ENCODE assay signal across 26 cellular contexts in genomic region chr18:13110559-13110958, GRCh38.
"Had no signal": no experiment of that assay in that cellular context is flagged by ENCODE, and none has a peak within 500 bp of the region (broad histone marks: within the 10 kb centered on the region; RNA-seq: fewer than 3 reads in every experiment).

No MANE protein-coding gene starts in this region.

- H3K4me1 Mint-ChIP-seq: stimulated activated naive B cell treated with anti-CD40 and anti-IgM and Interleukin-4, amounts not matched to agents 10 μg/mL and 1 μg/mL and 100 μg/mL, for 72 hours; WTC11 had no signal

- H2AFZ ChIP-seq: hepatocyte, neural progenitor cell had no signal

- H3K27ac ChIP-seq: epithelial cell of prostate, esophagus squamous epithelium, hepatocyte, lower lobe of right lung, neural progenitor cell, suprapubic skin, tibial nerve had no signal

- H3K27me3 ChIP-seq: esophagus squamous epithelium, hepatocyte, neural progenitor cell, suprapubic skin, tibial nerve had no signal

- H3K4me3 ChIP-seq: esophagus squamous epithelium, hepatocyte, lower lobe of right lung, neural progenitor cell, suprapubic skin, tibial nerve had no signal

- H3K27me3 Mint-ChIP-seq: activated CD4-positive, alpha-beta T cell treated with anti-CD3 and anti-CD28 coated beads, Interleukin-2, amount 10 ng/mL, durations not matched to agents 7 days and 5 days; activated CD8-positive, alpha-beta T cell treated with anti-CD3 and anti-CD28 coated beads for 36 hours; stimulated activated naive B cell treated with anti-CD40 and anti-IgM and Interleukin-4, amounts not matched to agents 10 μg/mL and 1 μg/mL and 100 μg/mL, for 72 hours had no signal

- H3K4me2 ChIP-seq: hepatocyte, neural progenitor cell had no signal

- ATAC-seq: activated CD8-positive, alpha-beta T cell treated with anti-CD3 and anti-CD28 coated beads for 36 hours; left colon; lower lobe of right lung; natural killer cell; SK-N-SH treated with all-trans-retinoic acid at 6 μM for 48 hours; stimulated activated naive B cell treated with anti-CD40 and anti-IgM and Interleukin-4, amounts not matched to agents 10 μg/mL and 1 μg/mL and 100 μg/mL, for 72 hours; WTC11 had no signal

- H3K9me3 Mint-ChIP-seq: activated CD8-positive, alpha-beta T cell treated with anti-CD3 and anti-CD28 coated beads for 36 hours; activated naive CD4-positive, alpha-beta T cell treated with anti-CD3 and anti-CD28 coated beads, Interleukin-2, amount 50 U/mL, for 72 hours had no signal

- H3K9me3 ChIP-seq: esophagus squamous epithelium, lower lobe of right lung, suprapubic skin, tibial nerve had no signal

- H3K79me2 ChIP-seq: hepatocyte had no signal

- H3K27ac Mint-ChIP-seq: activated CD4-positive, alpha-beta T cell treated with anti-CD3 and anti-CD28 coated beads, Interleukin-2, amount 10 ng/mL, durations not matched to agents 7 days and 5 days; activated CD8-positive, alpha-beta T cell treated with anti-CD3 and anti-CD28 coated beads for 36 hours; natural killer cell; neural progenitor cell; stimulated activated naive B cell treated with anti-CD40 and anti-IgM and Interleukin-4, amounts not matched to agents 10 μg/mL and 1 μg/mL and 100 μg/mL, for 72 hours; WTC11 had no signal

- H3K4me1 ChIP-seq: esophagus squamous epithelium, lower lobe of right lung, suprapubic skin, tibial nerve had no signal

- DNase-seq: activated CD4-positive, alpha-beta T cell treated with anti-CD3 and anti-CD28 coated beads for 1 hour; activated CD4-positive, alpha-beta T cell treated with anti-CD3 and anti-CD28 coated beads, Interleukin-2, amount 10 ng/mL, durations not matched to agents 7 days and 5 days; activated CD8-positive, alpha-beta T cell treated with anti-CD3 and anti-CD28 coated beads for 36 hours; activated T-cell treated with anti-CD3 and anti-CD28 coated beads, Interleukin-2, amount 50 U/mL, for 48 hours; dermis blood vessel endothelial cell; effector CD4-positive, alpha-beta T cell; esophagus squamous epithelium; islet precursor cell; left colon; lower lobe of right lung; mesenchymal stem cell; natural killer cell; occipital lobe; posterior cingulate gyrus; stimulated activated CD4-positive, alpha-beta T cell treated with anti-CD3 and anti-CD28 coated beads, Interleukin-15, amount 100 ng/mL, for 24 hours; stimulated activated CD4-positive, alpha-beta T cell treated with anti-CD3 and anti-CD28 coated beads, Interleukin-2, amount 100 ng/mL, for 24 hours; stimulated activated naive B cell treated with anti-CD40 and anti-IgM and Interleukin-4, amounts not matched to agents 10 μg/mL and 1 μg/mL and 100 μg/mL, for 72 hours; T-helper 2 cell had no signal

- H3K4me3 Mint-ChIP-seq: activated CD4-positive, alpha-beta T cell treated with anti-CD3 and anti-CD28 coated beads, Interleukin-2, amount 10 ng/mL, durations not matched to agents 7 days and 5 days; activated CD8-positive, alpha-beta T cell treated with anti-CD3 and anti-CD28 coated beads for 36 hours; natural killer cell; neural progenitor cell; stimulated activated naive B cell treated with anti-CD40 and anti-IgM and Interleukin-4, amounts not matched to agents 10 μg/mL and 1 μg/mL and 100 μg/mL, for 72 hours; WTC11 had no signal
